Comparison of ENCODE assay signal across 15 cellular contexts in the genomic region with DNA sequence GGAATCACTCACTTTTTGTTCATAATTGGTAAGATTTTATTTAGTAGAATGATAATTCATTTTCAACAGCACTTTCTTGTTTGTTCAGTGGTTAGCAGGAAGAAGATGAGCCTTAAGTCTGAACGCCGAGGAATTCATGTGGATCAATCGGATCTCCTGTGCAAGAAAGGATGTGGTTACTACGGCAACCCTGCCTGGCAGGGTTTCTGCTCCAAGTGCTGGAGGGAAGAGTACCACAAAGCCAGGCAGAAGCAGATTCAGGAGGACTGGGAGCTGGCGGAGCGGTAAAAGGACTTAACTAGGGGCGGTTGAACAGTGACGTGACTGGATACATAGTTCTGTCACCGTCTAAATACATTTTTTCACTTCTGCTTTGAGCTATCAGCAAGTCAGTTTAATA.
"Had no signal": no experiment of that assay in that cellular context is flagged by ENCODE, and none has a peak within 500 bp of the region (broad histone marks: within the 10 kb centered on the region; RNA-seq: fewer than 3 reads in every experiment).

No MANE protein-coding gene starts in this region.

- H3K27me3 ChIP-seq: heart right ventricle, right lobe of liver, spleen, tibial nerve had no signal

- H3K4me3 ChIP-seq: heart right ventricle, right lobe of liver, spleen, tibial nerve had no signal

- H3K4me3 Mint-ChIP-seq: activated CD4-positive, alpha-beta T cell treated with anti-CD3 and anti-CD28 coated beads, Interleukin-2, amount 10 ng/mL, durations not matched to agents 7 days and 5 days; activated naive CD4-positive, alpha-beta T cell treated with anti-CD3 and anti-CD28 coated beads, Interleukin-2, amount 10 ng/mL, durations not matched to agents 7 days and 5 days; activated T-helper 17 cell treated with anti-CD3 and anti-CD28 coated beads, Interleukin-2, amount 50 U/mL, for 72 hours; stimulated activated memory B cell treated with anti-CD40 and anti-IgM and Interleukin-4, amounts not matched to agents 10 μg/mL and 1 μg/mL and 100 μg/mL, for 72 hours; T-helper 1 cell treated with Interleukin-12 subunit alpha and Interleukin-12 subunit beta and Interleukin-4 antibody, amounts not matched to agents 30 μg/mL and 1 μg/mL, for 36 hours had no signal

- DNase-seq: activated CD4-positive, alpha-beta T cell treated with anti-CD3 and anti-CD28 coated beads, Interleukin-2, amount 10 ng/mL, durations not matched to agents 7 days and 5 days; activated CD8-positive, alpha-beta memory T cell treated with anti-CD3 and anti-CD28 coated beads for 24 hours; activated naive CD4-positive, alpha-beta T cell treated with anti-CD3 and anti-CD28 coated beads, Interleukin-2, amount 10 ng/mL, durations not matched to agents 7 days and 5 days; effector CD4-positive, alpha-beta T cell; foreskin melanocyte; heart right ventricle; kidney; right lobe of liver; spleen; stimulated activated CD4-positive, alpha-beta T cell treated with anti-CD3 and anti-CD28 coated beads, Interleukin-1b, Interleukin-23, amount 100 ng/mL, for 48 hours had no signal

- ATAC-seq: activated T-helper 17 cell treated with anti-CD3 and anti-CD28 coated beads, Interleukin-2, amount 50 U/mL, for 72 hours; heart right ventricle; right lobe of liver; stimulated activated memory B cell treated with anti-CD40 and anti-IgM and Interleukin-4, amounts not matched to agents 10 μg/mL and 1 μg/mL and 100 μg/mL, for 72 hours had no signal

- H3K9me3 ChIP-seq: heart right ventricle, right lobe of liver, spleen, tibial nerve had no signal

- H3K27ac Mint-ChIP-seq: activated CD4-positive, alpha-beta T cell treated with anti-CD3 and anti-CD28 coated beads, Interleukin-2, amount 10 ng/mL, durations not matched to agents 7 days and 5 days; activated naive CD4-positive, alpha-beta T cell treated with anti-CD3 and anti-CD28 coated beads, Interleukin-2, amount 10 ng/mL, durations not matched to agents 7 days and 5 days; activated T-helper 17 cell treated with anti-CD3 and anti-CD28 coated beads, Interleukin-2, amount 50 U/mL, for 72 hours; progenitor cell of endocrine pancreas; stimulated activated memory B cell treated with anti-CD40 and anti-IgM and Interleukin-4, amounts not matched to agents 10 μg/mL and 1 μg/mL and 100 μg/mL, for 72 hours; T-helper 1 cell treated with Interleukin-12 subunit alpha and Interleukin-12 subunit beta and Interleukin-4 antibody, amounts not matched to agents 30 μg/mL and 1 μg/mL, for 36 hours had no signal

- H3K27me3 Mint-ChIP-seq: activated CD4-positive, alpha-beta T cell treated with anti-CD3 and anti-CD28 coated beads, Interleukin-2, amount 10 ng/mL, durations not matched to agents 7 days and 5 days; activated naive CD4-positive, alpha-beta T cell treated with anti-CD3 and anti-CD28 coated beads, Interleukin-2, amount 10 ng/mL, durations not matched to agents 7 days and 5 days; activated T-helper 17 cell treated with anti-CD3 and anti-CD28 coated beads, Interleukin-2, amount 50 U/mL, for 72 hours; progenitor cell of endocrine pancreas; stimulated activated memory B cell treated with anti-CD40 and anti-IgM and Interleukin-4, amounts not matched to agents 10 μg/mL and 1 μg/mL and 100 μg/mL, for 72 hours had no signal

- H3K9me3 Mint-ChIP-seq: activated CD4-positive, alpha-beta T cell treated with anti-CD3 and anti-CD28 coated beads, Interleukin-2, amount 10 ng/mL, durations not matched to agents 7 days and 5 days; activated naive CD4-positive, alpha-beta T cell treated with anti-CD3 and anti-CD28 coated beads, Interleukin-2, amount 10 ng/mL, durations not matched to agents 7 days and 5 days; activated T-helper 17 cell treated with anti-CD3 and anti-CD28 coated beads, Interleukin-2, amount 50 U/mL, for 72 hours; stimulated activated memory B cell treated with anti-CD40 and anti-IgM and Interleukin-4, amounts not matched to agents 10 μg/mL and 1 μg/mL and 100 μg/mL, for 72 hours; T-helper 1 cell treated with Interleukin-12 subunit alpha and Interleukin-12 subunit beta and Interleukin-4 antibody, amounts not matched to agents 30 μg/mL and 1 μg/mL, for 36 hours had no signal

- H3K27ac ChIP-seq: heart right ventricle, spleen, tibial nerve had no signal
